Comparison of ENCODE assay signal across 1 cellular context in the genomic region with DNA sequence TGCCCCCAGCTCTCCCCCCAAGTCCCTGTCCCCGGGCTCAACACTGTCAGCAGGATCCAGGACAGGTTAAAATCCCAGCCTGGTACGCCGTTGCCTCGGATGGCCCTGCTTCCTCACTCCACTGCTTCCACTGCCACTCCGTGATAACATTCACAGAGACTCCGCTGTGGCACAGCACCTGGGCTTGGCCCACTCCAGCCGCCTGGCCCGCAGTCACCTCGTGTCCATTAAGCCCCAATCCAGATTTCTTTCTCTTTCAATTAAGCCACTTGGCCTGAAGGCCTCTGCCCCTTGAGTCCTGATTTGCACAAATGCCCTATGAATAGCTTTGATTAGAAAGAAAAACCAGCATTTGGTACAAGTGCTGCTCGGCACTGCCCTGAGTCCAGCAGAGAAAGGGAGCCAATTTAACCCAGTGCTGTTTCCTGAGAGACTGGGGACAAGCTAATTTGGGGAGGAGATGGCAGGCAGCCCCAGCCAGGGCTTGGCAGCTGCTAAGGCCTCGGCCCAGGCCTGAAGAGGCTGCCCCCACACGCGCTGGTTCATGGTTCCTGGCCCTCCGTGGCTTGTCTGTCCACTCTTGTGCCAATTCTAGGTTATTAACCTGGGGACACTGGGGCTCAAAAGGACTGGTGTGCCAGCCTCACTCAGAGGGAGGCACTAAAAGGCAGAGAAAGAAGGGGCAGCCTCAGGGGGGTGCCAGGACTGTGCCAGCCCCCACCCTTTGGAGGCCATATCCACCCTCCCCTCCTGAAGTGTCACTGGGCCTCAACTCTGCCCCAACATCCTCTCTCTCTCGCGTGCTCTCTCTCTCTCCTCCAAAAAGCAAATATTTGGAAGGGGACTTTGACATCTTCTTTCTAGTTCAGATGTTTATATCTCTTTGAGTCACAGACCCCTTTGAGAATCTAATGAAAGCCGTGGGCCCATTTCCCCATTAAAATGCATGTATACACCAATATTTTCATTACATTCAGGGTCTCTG.
A peak's percentile ranks its signal among the peaks of the same experiment; 100 is the strongest.
TF ChIP-seq lines count a peak whose summit lies in the region.

No MANE protein-coding gene starts in this region.

TF ChIP-seq in HepG2, 621 proteins besides CTCF, POLR2A, EP300 and RAD21:
- TF ChIP-seq NR2F1 (CRISPR knock-in tag; IDR thresholded peaks at IDR 0.05) (no peak), HNF4A (CRISPR knock-in tag; IDR thresholded peaks at IDR 0.05) (peak; percentile 22; the same call in 1 of the 2 replicates), ZNF569 (CRISPR knock-in tag; IDR thresholded peaks at IDR 0.05; ENCODE audit: borderline replicate concordance) (no peak), NBN (conservative IDR thresholded peaks at IDR 0.05) (no peak), SP5 (CRISPR knock-in tag; IDR thresholded peaks at IDR 0.05; ENCODE audit: borderline replicate concordance, low read depth) (no peak), ZSCAN30 (CRISPR knock-in tag; IDR thresholded peaks at IDR 0.05) (0 out of 2 replicates have a peak, but pooled peaks have one; percentile 21), IKZF1 (IDR thresholded peaks at IDR 0.05) (no peak), ZBTB20 (CRISPR knock-in tag; IDR thresholded peaks at IDR 0.05; ENCODE audit: borderline replicate concordance, low read depth) (no peak), KDM6A (CRISPR knock-in tag; IDR thresholded peaks at IDR 0.05; ENCODE audit: low read depth) (no peak), ZKSCAN5 (CRISPR knock-in tag; IDR thresholded peaks at IDR 0.05) (0 out of 2 replicates have a peak, but pooled peaks have one; percentile 57), ZNF30 (CRISPR knock-in tag; IDR thresholded peaks at IDR 0.05) (no peak), ZNF598 (CRISPR knock-in tag; IDR thresholded peaks at IDR 0.05; ENCODE audit: borderline replicate concordance) (no peak), ZFY (CRISPR knock-in tag; IDR thresholded peaks at IDR 0.05) (0 out of 2 replicates have a peak, but pooled peaks have one; percentile 31)
- TF ChIP-seq, protein P1, sequence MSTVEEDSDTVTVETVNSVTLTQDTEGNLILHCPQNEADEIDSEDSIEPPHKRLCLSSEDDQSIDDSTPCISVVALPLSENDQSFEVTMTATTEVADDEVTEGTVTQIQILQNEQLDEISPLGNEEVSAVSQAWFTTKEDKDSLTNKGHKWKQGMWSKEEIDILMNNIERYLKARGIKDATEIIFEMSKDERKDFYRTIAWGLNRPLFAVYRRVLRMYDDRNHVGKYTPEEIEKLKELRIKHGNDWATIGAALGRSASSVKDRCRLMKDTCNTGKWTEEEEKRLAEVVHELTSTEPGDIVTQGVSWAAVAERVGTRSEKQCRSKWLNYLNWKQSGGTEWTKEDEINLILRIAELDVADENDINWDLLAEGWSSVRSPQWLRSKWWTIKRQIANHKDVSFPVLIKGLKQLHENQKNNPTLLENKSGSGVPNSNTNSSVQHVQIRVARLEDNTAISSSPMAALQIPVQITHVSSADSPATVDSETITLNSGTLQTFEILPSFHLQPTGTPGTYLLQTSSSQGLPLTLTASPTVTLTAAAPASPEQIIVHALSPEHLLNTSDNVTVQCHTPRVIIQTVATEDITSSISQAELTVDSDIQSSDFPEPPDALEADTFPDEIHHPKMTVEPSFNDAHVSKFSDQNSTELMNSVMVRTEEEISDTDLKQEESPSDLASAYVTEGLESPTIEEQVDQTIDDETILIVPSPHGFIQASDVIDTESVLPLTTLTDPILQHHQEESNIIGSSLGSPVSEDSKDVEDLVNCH (CRISPR knock-in tag; IDR thresholded peaks at IDR 0.05): no peak
- TF ChIP-seq, protein P2, sequence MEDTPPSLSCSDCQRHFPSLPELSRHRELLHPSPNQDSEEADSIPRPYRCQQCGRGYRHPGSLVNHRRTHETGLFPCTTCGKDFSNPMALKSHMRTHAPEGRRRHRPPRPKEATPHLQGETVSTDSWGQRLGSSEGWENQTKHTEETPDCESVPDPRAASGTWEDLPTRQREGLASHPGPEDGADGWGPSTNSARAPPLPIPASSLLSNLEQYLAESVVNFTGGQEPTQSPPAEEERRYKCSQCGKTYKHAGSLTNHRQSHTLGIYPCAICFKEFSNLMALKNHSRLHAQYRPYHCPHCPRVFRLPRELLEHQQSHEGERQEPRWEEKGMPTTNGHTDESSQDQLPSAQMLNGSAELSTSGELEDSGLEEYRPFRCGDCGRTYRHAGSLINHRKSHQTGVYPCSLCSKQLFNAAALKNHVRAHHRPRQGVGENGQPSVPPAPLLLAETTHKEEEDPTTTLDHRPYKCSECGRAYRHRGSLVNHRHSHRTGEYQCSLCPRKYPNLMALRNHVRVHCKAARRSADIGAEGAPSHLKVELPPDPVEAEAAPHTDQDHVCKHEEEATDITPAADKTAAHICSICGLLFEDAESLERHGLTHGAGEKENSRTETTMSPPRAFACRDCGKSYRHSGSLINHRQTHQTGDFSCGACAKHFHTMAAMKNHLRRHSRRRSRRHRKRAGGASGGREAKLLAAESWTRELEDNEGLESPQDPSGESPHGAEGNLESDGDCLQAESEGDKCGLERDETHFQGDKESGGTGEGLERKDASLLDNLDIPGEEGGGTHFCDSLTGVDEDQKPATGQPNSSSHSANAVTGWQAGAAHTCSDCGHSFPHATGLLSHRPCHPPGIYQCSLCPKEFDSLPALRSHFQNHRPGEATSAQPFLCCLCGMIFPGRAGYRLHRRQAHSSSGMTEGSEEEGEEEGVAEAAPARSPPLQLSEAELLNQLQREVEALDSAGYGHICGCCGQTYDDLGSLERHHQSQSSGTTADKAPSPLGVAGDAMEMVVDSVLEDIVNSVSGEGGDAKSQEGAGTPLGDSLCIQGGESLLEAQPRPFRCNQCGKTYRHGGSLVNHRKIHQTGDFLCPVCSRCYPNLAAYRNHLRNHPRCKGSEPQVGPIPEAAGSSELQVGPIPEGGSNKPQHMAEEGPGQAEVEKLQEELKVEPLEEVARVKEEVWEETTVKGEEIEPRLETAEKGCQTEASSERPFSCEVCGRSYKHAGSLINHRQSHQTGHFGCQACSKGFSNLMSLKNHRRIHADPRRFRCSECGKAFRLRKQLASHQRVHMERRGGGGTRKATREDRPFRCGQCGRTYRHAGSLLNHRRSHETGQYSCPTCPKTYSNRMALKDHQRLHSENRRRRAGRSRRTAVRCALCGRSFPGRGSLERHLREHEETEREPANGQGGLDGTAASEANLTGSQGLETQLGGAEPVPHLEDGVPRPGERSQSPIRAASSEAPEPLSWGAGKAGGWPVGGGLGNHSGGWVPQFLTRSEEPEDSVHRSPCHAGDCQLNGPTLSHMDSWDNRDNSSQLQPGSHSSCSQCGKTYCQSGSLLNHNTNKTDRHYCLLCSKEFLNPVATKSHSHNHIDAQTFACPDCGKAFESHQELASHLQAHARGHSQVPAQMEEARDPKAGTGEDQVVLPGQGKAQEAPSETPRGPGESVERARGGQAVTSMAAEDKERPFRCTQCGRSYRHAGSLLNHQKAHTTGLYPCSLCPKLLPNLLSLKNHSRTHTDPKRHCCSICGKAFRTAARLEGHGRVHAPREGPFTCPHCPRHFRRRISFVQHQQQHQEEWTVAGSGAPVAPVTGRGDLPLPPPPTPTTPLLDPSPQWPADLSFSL (CRISPR knock-in tag; IDR thresholded peaks at IDR 0.05): no peak
- TF ChIP-seq, protein P3, sequence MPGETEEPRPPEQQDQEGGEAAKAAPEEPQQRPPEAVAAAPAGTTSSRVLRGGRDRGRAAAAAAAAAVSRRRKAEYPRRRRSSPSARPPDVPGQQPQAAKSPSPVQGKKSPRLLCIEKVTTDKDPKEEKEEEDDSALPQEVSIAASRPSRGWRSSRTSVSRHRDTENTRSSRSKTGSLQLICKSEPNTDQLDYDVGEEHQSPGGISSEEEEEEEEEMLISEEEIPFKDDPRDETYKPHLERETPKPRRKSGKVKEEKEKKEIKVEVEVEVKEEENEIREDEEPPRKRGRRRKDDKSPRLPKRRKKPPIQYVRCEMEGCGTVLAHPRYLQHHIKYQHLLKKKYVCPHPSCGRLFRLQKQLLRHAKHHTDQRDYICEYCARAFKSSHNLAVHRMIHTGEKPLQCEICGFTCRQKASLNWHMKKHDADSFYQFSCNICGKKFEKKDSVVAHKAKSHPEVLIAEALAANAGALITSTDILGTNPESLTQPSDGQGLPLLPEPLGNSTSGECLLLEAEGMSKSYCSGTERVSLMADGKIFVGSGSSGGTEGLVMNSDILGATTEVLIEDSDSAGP (CRISPR knock-in tag; IDR thresholded peaks at IDR 0.05; ENCODE audit: borderline replicate concordance): no peak
- TF ChIP-seq, protein P4, sequence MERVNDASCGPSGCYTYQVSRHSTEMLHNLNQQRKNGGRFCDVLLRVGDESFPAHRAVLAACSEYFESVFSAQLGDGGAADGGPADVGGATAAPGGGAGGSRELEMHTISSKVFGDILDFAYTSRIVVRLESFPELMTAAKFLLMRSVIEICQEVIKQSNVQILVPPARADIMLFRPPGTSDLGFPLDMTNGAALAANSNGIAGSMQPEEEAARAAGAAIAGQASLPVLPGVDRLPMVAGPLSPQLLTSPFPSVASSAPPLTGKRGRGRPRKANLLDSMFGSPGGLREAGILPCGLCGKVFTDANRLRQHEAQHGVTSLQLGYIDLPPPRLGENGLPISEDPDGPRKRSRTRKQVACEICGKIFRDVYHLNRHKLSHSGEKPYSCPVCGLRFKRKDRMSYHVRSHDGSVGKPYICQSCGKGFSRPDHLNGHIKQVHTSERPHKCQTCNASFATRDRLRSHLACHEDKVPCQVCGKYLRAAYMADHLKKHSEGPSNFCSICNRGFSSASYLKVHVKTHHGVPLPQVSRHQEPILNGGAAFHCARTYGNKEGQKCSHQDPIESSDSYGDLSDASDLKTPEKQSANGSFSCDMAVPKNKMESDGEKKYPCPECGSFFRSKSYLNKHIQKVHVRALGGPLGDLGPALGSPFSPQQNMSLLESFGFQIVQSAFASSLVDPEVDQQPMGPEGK (CRISPR knock-in tag; IDR thresholded peaks at IDR 0.05): peak; percentile 57
- TF ChIP-seq, protein P5, sequence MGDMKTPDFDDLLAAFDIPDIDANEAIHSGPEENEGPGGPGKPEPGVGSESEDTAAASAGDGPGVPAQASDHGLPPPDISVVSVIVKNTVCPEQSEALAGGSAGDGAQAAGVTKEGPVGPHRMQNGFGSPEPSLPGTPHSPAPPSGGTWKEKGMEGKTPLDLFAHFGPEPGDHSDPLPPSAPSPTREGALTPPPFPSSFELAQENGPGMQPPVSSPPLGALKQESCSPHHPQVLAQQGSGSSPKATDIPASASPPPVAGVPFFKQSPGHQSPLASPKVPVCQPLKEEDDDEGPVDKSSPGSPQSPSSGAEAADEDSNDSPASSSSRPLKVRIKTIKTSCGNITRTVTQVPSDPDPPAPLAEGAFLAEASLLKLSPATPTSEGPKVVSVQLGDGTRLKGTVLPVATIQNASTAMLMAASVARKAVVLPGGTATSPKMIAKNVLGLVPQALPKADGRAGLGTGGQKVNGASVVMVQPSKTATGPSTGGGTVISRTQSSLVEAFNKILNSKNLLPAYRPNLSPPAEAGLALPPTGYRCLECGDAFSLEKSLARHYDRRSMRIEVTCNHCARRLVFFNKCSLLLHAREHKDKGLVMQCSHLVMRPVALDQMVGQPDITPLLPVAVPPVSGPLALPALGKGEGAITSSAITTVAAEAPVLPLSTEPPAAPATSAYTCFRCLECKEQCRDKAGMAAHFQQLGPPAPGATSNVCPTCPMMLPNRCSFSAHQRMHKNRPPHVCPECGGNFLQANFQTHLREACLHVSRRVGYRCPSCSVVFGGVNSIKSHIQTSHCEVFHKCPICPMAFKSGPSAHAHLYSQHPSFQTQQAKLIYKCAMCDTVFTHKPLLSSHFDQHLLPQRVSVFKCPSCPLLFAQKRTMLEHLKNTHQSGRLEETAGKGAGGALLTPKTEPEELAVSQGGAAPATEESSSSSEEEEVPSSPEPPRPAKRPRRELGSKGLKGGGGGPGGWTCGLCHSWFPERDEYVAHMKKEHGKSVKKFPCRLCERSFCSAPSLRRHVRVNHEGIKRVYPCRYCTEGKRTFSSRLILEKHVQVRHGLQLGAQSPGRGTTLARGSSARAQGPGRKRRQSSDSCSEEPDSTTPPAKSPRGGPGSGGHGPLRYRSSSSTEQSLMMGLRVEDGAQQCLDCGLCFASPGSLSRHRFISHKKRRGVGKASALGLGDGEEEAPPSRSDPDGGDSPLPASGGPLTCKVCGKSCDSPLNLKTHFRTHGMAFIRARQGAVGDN (CRISPR knock-in tag; IDR thresholded peaks at IDR 0.05): peak; percentile 24; the same call in 1 of the 2 replicates
- TF ChIP-seq, protein P6, sequence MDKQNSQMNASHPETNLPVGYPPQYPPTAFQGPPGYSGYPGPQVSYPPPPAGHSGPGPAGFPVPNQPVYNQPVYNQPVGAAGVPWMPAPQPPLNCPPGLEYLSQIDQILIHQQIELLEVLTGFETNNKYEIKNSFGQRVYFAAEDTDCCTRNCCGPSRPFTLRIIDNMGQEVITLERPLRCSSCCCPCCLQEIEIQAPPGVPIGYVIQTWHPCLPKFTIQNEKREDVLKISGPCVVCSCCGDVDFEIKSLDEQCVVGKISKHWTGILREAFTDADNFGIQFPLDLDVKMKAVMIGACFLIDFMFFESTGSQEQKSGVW (CRISPR knock-in tag; IDR thresholded peaks at IDR 0.05; ENCODE audit: borderline replicate concordance): no peak
